1 cellular context compared by ENCODE assay signal in genomic region chr3:186724911-186725310, GRCh38.
TF ChIP-seq lines count a peak whose summit lies in the region.

No MANE protein-coding gene starts in this region.

TF ChIP-seq in GM23338, 12 proteins besides CTCF, POLR2A, EP300 and RAD21 (continued from another document):
- TF ChIP-seq REST (IDR thresholded peaks at IDR 0.05; ENCODE audit: unreplicated experiment) = no peak
- TF ChIP-seq CREB1 (CRISPR knock-in tag; IDR thresholded peaks at IDR 0.05; ENCODE audit: low read depth) = no peak
- TF ChIP-seq ZNF114 (CRISPR knock-in tag; IDR thresholded peaks at IDR 0.05) = no peak
- no peak for TF ChIP-seq NANOG (IDR thresholded peaks at IDR 0.05; ENCODE audit: borderline replicate concordance)
